Comparison of ENCODE assay signal across 16 cellular contexts in the genomic region with DNA sequence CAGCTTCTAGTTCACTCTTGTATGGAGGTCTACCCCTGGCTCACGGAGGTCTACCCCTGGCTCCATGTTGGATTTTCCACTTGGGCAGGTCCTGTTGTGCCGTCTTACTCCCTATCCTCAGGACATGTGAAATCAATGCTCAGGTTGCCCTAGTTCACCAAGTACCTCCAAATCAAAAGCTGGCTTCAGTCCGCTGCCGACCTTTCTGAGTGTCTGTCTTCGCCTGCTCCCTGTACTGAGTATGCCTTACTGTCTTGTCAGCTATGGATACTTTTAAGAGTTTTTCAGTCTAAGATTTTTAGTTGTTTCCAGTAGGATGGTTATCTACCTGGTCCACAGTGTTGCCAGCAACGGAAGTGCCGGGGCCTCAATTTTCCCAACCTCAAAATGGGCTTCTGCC. TPM values are rescaled to one million over a fixed set of nuclear protein-coding genes. Genes with fewer than 3 reads are reported as not detected.
DNase-seq lines count a peak whose midpoint lies in the region; ATAC-seq and TF ChIP-seq lines count a peak whose summit lies in the region.
"Had no signal": no experiment of that assay in that cellular context is flagged by ENCODE, and none has a peak within 500 bp of the region (broad histone marks: within the 10 kb centered on the region; RNA-seq: fewer than 3 reads in every experiment).

No MANE protein-coding gene starts in this region.

- no peak overlapping the region for H3K23ac ChIP-seq in H9 (ENCODE audit: insufficient read length, low read depth, low read length)

- H4K5ac ChIP-seq in H9 (ENCODE audit: insufficient read length, low read depth, low read length) = no peak overlapping the region

- no peak overlapping the region for H3K4ac ChIP-seq in H9 (ENCODE audit: low read depth, low read length)

- H3K4me1 ChIP-seq in H9 (ENCODE audit: insufficient read depth, low read length) (no peaks in the 10 kb centered on the region), neural progenitor cell (peaks cover 8% of the 10 kb centered on the region)

- no peak overlapping the region for H2BK5ac ChIP-seq in H9 (ENCODE audit: insufficient read length, low read length)

- peak overlapping the region; percentile 77 for H3K27ac Mint-ChIP-seq in activated naive CD4-positive, alpha-beta T cell treated with anti-CD3 and anti-CD28 coated beads, Interleukin-2, amount 50 U/mL, for 24 hours
- H3K27ac Mint-ChIP-seq in activated naive CD4-positive, alpha-beta T cell treated with anti-CD3 and anti-CD28 coated beads, Interleukin-2, amount 10 ng/mL, durations not matched to agents 7 days and 5 days = no peak overlapping the region
- H3K27ac Mint-ChIP-seq in H9 (no peak overlapping the region), neural progenitor cell (peak overlapping the region; percentile 29), WTC11 (no peak overlapping the region)
- H3K27ac Mint-ChIP-seq: B cell; CD8-positive, alpha-beta T cell; GM23338 had no signal

- no peak for TF ChIP-seq CTCF in H9 (conservative IDR thresholded peaks at IDR 0.05)
- TF ChIP-seq CTCF in neural progenitor cell (IDR thresholded peaks at IDR 0.05) = no peak
- no peak for TF ChIP-seq CTCF in WTC11 (IDR thresholded peaks at IDR 0.05)

- H3T11ph ChIP-seq in H9 (ENCODE audit: low read length) = no peak overlapping the region

- peaks cover 3% of the 10 kb centered on the region for H3K36me3 Mint-ChIP-seq in activated naive CD4-positive, alpha-beta T cell treated with anti-CD3 and anti-CD28 coated beads, Interleukin-2, amount 50 U/mL, for 24 hours
- H3K36me3 Mint-ChIP-seq in activated naive CD4-positive, alpha-beta T cell treated with anti-CD3 and anti-CD28 coated beads, Interleukin-2, amount 10 ng/mL, durations not matched to agents 7 days and 5 days = no peaks in the 10 kb centered on the region
- H3K36me3 Mint-ChIP-seq in H9 (ENCODE audit: insufficient read depth in 1 of 3, low read depth in 3 of 3) = peaks cover 5 to 23% (median 7%) of the 10 kb centered on the region in 3 experiments; a peak in 6 of 7 replicates
- no peaks in the 10 kb centered on the region for H3K36me3 Mint-ChIP-seq in neural progenitor cell
- H3K36me3 Mint-ChIP-seq in WTC11 = peaks cover 16% of the 10 kb centered on the region
- H3K36me3 Mint-ChIP-seq: CD8-positive, alpha-beta T cell had no signal

- no peaks in the 10 kb centered on the region for H3F3A ChIP-seq in neural progenitor cell (ENCODE audit: low read depth)

- H3K9me3 Mint-ChIP-seq in activated naive CD4-positive, alpha-beta T cell treated with anti-CD3 and anti-CD28 coated beads, Interleukin-2, amount 50 U/mL, for 24 hours = peaks cover 9% of the 10 kb centered on the region
- H3K9me3 Mint-ChIP-seq in activated naive CD4-positive, alpha-beta T cell treated with anti-CD3 and anti-CD28 coated beads, Interleukin-2, amount 10 ng/mL, durations not matched to agents 7 days and 5 days = peaks cover 2% of the 10 kb centered on the region
- H3K9me3 Mint-ChIP-seq in H9 (peaks cover 19 to 24% of the 10 kb centered on the region in 2 experiments), neural progenitor cell (peaks cover 12% of the 10 kb centered on the region), WTC11 (peaks cover 28% of the 10 kb centered on the region)

- H3K27me3 ChIP-seq in H9 (ENCODE audit: insufficient read depth, low read length) = no peaks in the 10 kb centered on the region
- H3K27me3 ChIP-seq in neural progenitor cell = no peaks in the 10 kb centered on the region
- H3K27me3 ChIP-seq: BLaER1 treated with 17β-estradiol and CSF1 and Interleukin-3, amounts not matched to agents 10 nM and 100 nM had no signal

- WGBS in H9 (ENCODE audit: extremely low coverage, insufficient read length, low lambda C conversion rate) = no CpG with 5 or more reads among the region's 7 CpGs

- no peak overlapping the region for H3K4me2 ChIP-seq in H9 (ENCODE audit: insufficient read depth, insufficient read length, low read length)
- H3K4me2 ChIP-seq in neural progenitor cell = no peak overlapping the region
- H3K4me2 ChIP-seq: BLaER1 treated with 17β-estradiol and CSF1 and Interleukin-3, amounts not matched to agents 10 nM and 100 nM; GM23338 had no signal

- H3K36me3 ChIP-seq in neural progenitor cell = no peaks in the 10 kb centered on the region
- H3K36me3 ChIP-seq: BLaER1 treated with 17β-estradiol and CSF1 and Interleukin-3, amounts not matched to agents 10 nM and 100 nM had no signal

- H4K20me1 ChIP-seq in H9 (ENCODE audit: control insufficient read depth, insufficient read depth, insufficient read length) = no peaks in the 10 kb centered on the region
- H4K20me1 ChIP-seq in neural progenitor cell (ENCODE audit: low read depth) = no peaks in the 10 kb centered on the region
- H4K20me1 ChIP-seq: BLaER1 treated with 17β-estradiol and CSF1 and Interleukin-3, amounts not matched to agents 10 nM and 100 nM had no signal

- H2AK5ac ChIP-seq in H9 (ENCODE audit: insufficient read length, low read length) = no peak overlapping the region

- H3K27ac ChIP-seq in H9 (ENCODE audit: insufficient read length, low read depth, low read length) (no peak overlapping the region), neural progenitor cell (no peak overlapping the region)
- H3K27ac ChIP-seq: BLaER1 treated with 17β-estradiol and CSF1 and Interleukin-3, amounts not matched to agents 10 nM and 100 nM had no signal

- peaks cover 4% of the 10 kb centered on the region for H3K27me3 Mint-ChIP-seq in activated naive CD4-positive, alpha-beta T cell treated with anti-CD3 and anti-CD28 coated beads, Interleukin-2, amount 50 U/mL, for 24 hours
- peaks cover 39% of the 10 kb centered on the region for H3K27me3 Mint-ChIP-seq in activated naive CD4-positive, alpha-beta T cell treated with anti-CD3 and anti-CD28 coated beads, Interleukin-2, amount 10 ng/mL, durations not matched to agents 7 days and 5 days
- peaks cover 4% of the 10 kb centered on the region for H3K27me3 Mint-ChIP-seq in H9 (ENCODE audit: low read depth)
- peaks cover 4% of the 10 kb centered on the region for H3K27me3 Mint-ChIP-seq in neural progenitor cell (ENCODE audit: insufficient read depth, low read depth)
- H3K27me3 Mint-ChIP-seq in WTC11 (ENCODE audit: low read depth) = no peaks in the 10 kb centered on the region

- H2AFZ ChIP-seq in H9 (ENCODE audit: low read length) = no peak overlapping the region
- H2AFZ ChIP-seq in neural progenitor cell (replicated peaks) = no peak overlapping the region
- H2AFZ ChIP-seq: GM23338 had no signal

- no peaks in the 10 kb centered on the region for H3K23me2 ChIP-seq in H9 (ENCODE audit: insufficient read length, low read depth, low read length, poor library complexity, severe bottlenecking)

- H3K4me1 Mint-ChIP-seq in activated naive CD4-positive, alpha-beta T cell treated with anti-CD3 and anti-CD28 coated beads, Interleukin-2, amount 50 U/mL, for 24 hours = no peaks in the 10 kb centered on the region
- H3K4me1 Mint-ChIP-seq in activated naive CD4-positive, alpha-beta T cell treated with anti-CD3 and anti-CD28 coated beads, Interleukin-2, amount 10 ng/mL, durations not matched to agents 7 days and 5 days = no peaks in the 10 kb centered on the region
- H3K4me1 Mint-ChIP-seq in H9 = peaks cover 11 to 12% of the 10 kb centered on the region in 2 experiments
- H3K4me1 Mint-ChIP-seq in neural progenitor cell = peaks cover 4% of the 10 kb centered on the region
- peaks cover 11% of the 10 kb centered on the region for H3K4me1 Mint-ChIP-seq in WTC11
- H3K4me1 Mint-ChIP-seq: B cell had no signal

- H3K79me2 ChIP-seq in H9 (ENCODE audit: insufficient read depth, low read length) = no peaks in the 10 kb centered on the region
- H3K79me2 ChIP-seq in neural progenitor cell (ENCODE audit: low read depth) = no peaks in the 10 kb centered on the region

- H3K9ac ChIP-seq in H9 (ENCODE audit: extremely low read depth, insufficient read length, low read length) (no peak overlapping the region), neural progenitor cell (no peak overlapping the region)
- H3K9ac ChIP-seq: BLaER1 treated with 17β-estradiol and CSF1 and Interleukin-3, amounts not matched to agents 10 nM and 100 nM had no signal

- DNase-seq in activated naive CD4-positive, alpha-beta T cell treated with anti-CD3 and anti-CD28 coated beads, Interleukin-2, amount 10 ng/mL, durations not matched to agents 7 days and 5 days = no peak
- no peak for DNase-seq in H9
- DNase-seq in neural progenitor cell (ENCODE audit: low spot score) = no peak
- DNase-seq in NCI-H2029 treated with DMSO at 0.1 percent for 48 hours (lab: John Stamatoyannopoulos, UW) = no peak
- DNase-seq in NCI-H2081 treated with DMSO at 0.1 percent for 48 hours (lab: John Stamatoyannopoulos, UW) = no peak
- no peak for DNase-seq in WTC11 (ENCODE audit: low spot score)
- DNase-seq: 8988T; Calu3; CD8-positive, alpha-beta T cell; DMS79 treated with DMSO at 0.1 percent for 48 hours; GF-D8; H7 had no signal

- no peaks in the 10 kb centered on the region for H3K79me1 ChIP-seq in H9 (ENCODE audit: insufficient read depth, low read depth, low read length, poor library complexity, severe bottlenecking)

- no peak overlapping the region for H3K14ac ChIP-seq in H9 (ENCODE audit: insufficient read depth, low read length)

- H3K18ac ChIP-seq in H9 (ENCODE audit: insufficient read length, low read depth, low read length) = no peak overlapping the region

- H2BK12ac ChIP-seq in H9 (ENCODE audit: insufficient read length, low read depth, low read length) = no peak overlapping the region

- no peak overlapping the region for H3K4me3 Mint-ChIP-seq in activated naive CD4-positive, alpha-beta T cell treated with anti-CD3 and anti-CD28 coated beads, Interleukin-2, amount 50 U/mL, for 24 hours
- no peak overlapping the region for H3K4me3 Mint-ChIP-seq in activated naive CD4-positive, alpha-beta T cell treated with anti-CD3 and anti-CD28 coated beads, Interleukin-2, amount 10 ng/mL, durations not matched to agents 7 days and 5 days
- no peak overlapping the region for H3K4me3 Mint-ChIP-seq in H9
- no peak overlapping the region for H3K4me3 Mint-ChIP-seq in neural progenitor cell
- H3K4me3 Mint-ChIP-seq in WTC11 = no peak overlapping the region
- H3K4me3 Mint-ChIP-seq: B cell; CD8-positive, alpha-beta T cell; GM23338 had no signal

- CTCF ChIA-PET in activated naive CD4-positive, alpha-beta T cell treated with anti-CD3 and anti-CD28 coated beads, Interleukin-2, amount 10 ng/mL, durations not matched to agents 7 days and 5 days (lab: Charles Lee) = interaction anchor here (1.2 kb wide), 1 partner anchor 8 kb away, joined by 3 read pairs; no protein-coding TSS in a partner anchor
- CTCF ChIA-PET in WTC11 (lab: Charles Lee) = interaction anchor here (1.7 kb wide), 1 partner anchor 8 kb away, joined by 9 read pairs; no protein-coding TSS in a partner anchor

- H4K91ac ChIP-seq in H9 (ENCODE audit: insufficient read length, low read depth, low read length) = no peak overlapping the region

- POLR2A ChIA-PET in WTC11 (lab: Charles Lee) = no interaction called here

- no peak overlapping the region for H2BK20ac ChIP-seq in H9 (ENCODE audit: low read depth, low read length, poor library complexity, severe bottlenecking)

- H4K8ac ChIP-seq in H9 (replicated peaks; ENCODE audit: insufficient read length, low read depth, low read length) = peak overlapping the region; percentile 93

- H3K56ac ChIP-seq in H9 (ENCODE audit: insufficient read length, low read depth, low read length) = no peak overlapping the region

- no peak overlapping the region for H2BK120ac ChIP-seq in H9 (ENCODE audit: low read depth, low read length, poor library complexity, severe bottlenecking)

- H3K4me3 ChIP-seq in neural progenitor cell = no peak overlapping the region
- H3K4me3 ChIP-seq: BLaER1 treated with 17β-estradiol and CSF1 and Interleukin-3, amounts not matched to agents 10 nM and 100 nM; GM23338 had no signal

- no peak overlapping the region for H2BK15ac ChIP-seq in H9 (ENCODE audit: low read depth, low read length)

- no peak for ATAC-seq in WTC11
- ATAC-seq: CD8-positive, alpha-beta T cell; GM23338 had no signal

- no peaks in the 10 kb centered on the region for H3K9me3 ChIP-seq in H9 (ENCODE audit: control insufficient read depth, low read depth, low read length)
- no peaks in the 10 kb centered on the region for H3K9me3 ChIP-seq in neural progenitor cell (ENCODE audit: low read depth)

RNA-seq across cellular contexts. Expression of gene BCL11B, which starts 40.1 kb away (rescaled TPM):
- total RNA-seq in H9 (2021) (4.9 and 5.1 TPM in 2 replicates), neural progenitor cell (ENCODE audit: low replicate concordance) (1.3 and 1.5 TPM in 2 replicates), WTC11 (2021) (6.7 to 9.1 TPM (median 7.2 TPM) in 3 replicates)

Comparison
In these comparisons a context has a peak if more than half of its experiments do, and no peak if none do; other contexts are left out.
1. H3K27ac Mint-ChIP-seq: peak in activated naive CD4-positive, alpha-beta T cell treated with anti-CD3 and anti-CD28 coated beads, Interleukin-2, amount 50 U/mL, for 24 hours (single experiment) and neural progenitor cell (single experiment); none in activated naive CD4-positive, alpha-beta T cell treated with anti-CD3 and anti-CD28 coated beads, Interleukin-2, amount 10 ng/mL, durations not matched to agents 7 days and 5 days (single experiment), H9 (0 of 3) and WTC11 (single experiment).